ENCODE assay signal across 37 cellular contexts in the genomic region with DNA sequence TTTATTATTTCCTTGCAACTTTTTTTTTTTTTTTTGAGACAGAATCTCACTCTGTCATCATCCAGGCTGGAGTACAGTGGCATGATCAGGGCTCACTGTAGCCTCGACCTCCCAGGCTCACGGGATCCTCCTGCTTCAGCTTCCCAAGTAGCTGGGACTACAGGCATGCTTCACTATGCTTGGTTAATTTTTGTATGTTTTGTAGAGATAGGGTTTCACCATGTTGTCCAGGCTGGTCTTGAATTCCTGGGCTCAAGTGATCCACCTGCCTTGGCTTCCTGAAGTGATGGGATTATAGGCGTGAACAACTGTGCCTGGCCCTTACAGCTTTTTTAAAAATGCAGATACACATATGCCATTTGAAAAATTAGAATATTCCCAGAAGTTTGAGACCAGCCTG.
"Had no signal": no experiment of that assay in that cellular context is flagged by ENCODE, and none has a peak within 500 bp of the region (broad histone marks: within the 10 kb centered on the region; RNA-seq: fewer than 3 reads in every experiment).

No MANE protein-coding gene starts in this region.

- H3K4me1 ChIP-seq: adrenal gland, ascending aorta had no signal

- H3K36me3 ChIP-seq: adrenal gland, ascending aorta, cardiac muscle cell had no signal

- H3K36me3 Mint-ChIP-seq: activated CD4-positive, alpha-beta memory T cell treated with anti-CD3 and anti-CD28 coated beads for 36 hours; activated naive CD4-positive, alpha-beta T cell treated with anti-CD3 and anti-CD28 coated beads, Interleukin-2, amount 50 U/mL, for 72 hours; brain had no signal

- H3K4me3 ChIP-seq: adrenal gland, ascending aorta, cardiac muscle cell had no signal

- H3K4me3 Mint-ChIP-seq: activated B cell treated with CpG ODN at 0.5 μM for 24 hours; activated CD4-positive, alpha-beta memory T cell treated with anti-CD3 and anti-CD28 coated beads for 36 hours; activated CD4-positive, alpha-beta T cell treated with anti-CD3 and anti-CD28 coated beads, Interleukin-2, amount 10 ng/mL, durations not matched to agents 24 days and 14 days; activated CD8-positive, alpha-beta T cell treated with anti-CD3 and anti-CD28 coated beads for 36 hours; activated naive CD4-positive, alpha-beta T cell treated with anti-CD3 and anti-CD28 coated beads for 36 hours; activated naive CD8-positive, alpha-beta T cell treated with anti-CD3 and anti-CD28 coated beads for 36 hours; activated T-cell treated with anti-CD3 and anti-CD28 coated beads, Interleukin-2, amount 50 U/mL, for 4 hours; activated T-cell treated with anti-CD3 and anti-CD28 coated beads, Interleukin-2, amount 50 U/mL, for 72 hours; activated T-helper 1 cell treated with anti-CD3 and anti-CD28 coated beads, Interleukin-12 subunit alpha, Interleukin-12 subunit beta, Interleukin-2, Interleukin-4 antibody, amounts not matched to agents 30 ng/mL and 10 ng/mL and 1 ng/mL, durations not matched to agents 14 hours and 24 hours and 36 hours; activated T-helper 17 cell treated with anti-CD3 and anti-CD28 coated beads, Interleukin-2, amount 50 U/mL, for 72 hours; brain; central memory CD8-positive, alpha-beta T cell; T-helper 1 cell treated with Interleukin-12 subunit alpha and Interleukin-12 subunit beta and Interleukin-4 antibody, amounts not matched to agents 30 μg/mL and 1 μg/mL, for 36 hours; T-helper 2 cell treated with Interferon-gamma antibody and Interleukin-4, amounts not matched to agents 5 μg/mL and 100 μg/mL, for 36 hours had no signal

- ATAC-seq: activated CD8-positive, alpha-beta T cell treated with anti-CD3 and anti-CD28 coated beads for 36 hours; activated naive CD4-positive, alpha-beta T cell treated with anti-CD3 and anti-CD28 coated beads, Interleukin-2, amount 50 U/mL, for 72 hours; activated T-cell treated with anti-CD3 and anti-CD28 coated beads, Interleukin-2, amount 50 U/mL, for 4 hours; activated T-cell treated with anti-CD3 and anti-CD28 coated beads, Interleukin-2, amount 50 U/mL, for 72 hours; activated T-helper 17 cell treated with anti-CD3 and anti-CD28 coated beads, Interleukin-2, amount 50 U/mL, for 72 hours had no signal

- H3K27ac ChIP-seq: adrenal gland, ascending aorta, cardiac muscle cell, VCaP had no signal

- H3K4me1 Mint-ChIP-seq: activated naive CD8-positive, alpha-beta T cell treated with anti-CD3 and anti-CD28 coated beads for 36 hours; activated T-helper 17 cell treated with anti-CD3 and anti-CD28 coated beads, Interleukin-2, amount 50 U/mL, for 72 hours had no signal

- H3K9me3 Mint-ChIP-seq: activated B cell treated with CpG ODN at 0.5 μM for 24 hours; activated CD4-positive, alpha-beta memory T cell treated with anti-CD3 and anti-CD28 coated beads for 36 hours; activated CD4-positive, alpha-beta T cell treated with anti-CD3 and anti-CD28 coated beads, Interleukin-2, amount 10 ng/mL, durations not matched to agents 24 days and 14 days; activated CD8-positive, alpha-beta T cell treated with anti-CD3 and anti-CD28 coated beads for 36 hours; activated naive CD4-positive, alpha-beta T cell treated with anti-CD3 and anti-CD28 coated beads for 36 hours; activated naive CD4-positive, alpha-beta T cell treated with anti-CD3 and anti-CD28 coated beads, Interleukin-2, amount 50 U/mL, for 72 hours; activated naive CD8-positive, alpha-beta T cell treated with anti-CD3 and anti-CD28 coated beads for 36 hours; activated T-cell treated with anti-CD3 and anti-CD28 coated beads, Interleukin-2, amount 50 U/mL, for 4 hours; activated T-cell treated with anti-CD3 and anti-CD28 coated beads, Interleukin-2, amount 50 U/mL, for 72 hours; activated T-helper 1 cell treated with anti-CD3 and anti-CD28 coated beads, Interleukin-12 subunit alpha, Interleukin-12 subunit beta, Interleukin-2, Interleukin-4 antibody, amounts not matched to agents 30 ng/mL and 10 ng/mL and 1 ng/mL, durations not matched to agents 14 hours and 24 hours and 36 hours; activated T-helper 17 cell treated with anti-CD3 and anti-CD28 coated beads, Interleukin-2, amount 50 U/mL, for 72 hours; central memory CD8-positive, alpha-beta T cell; T-helper 1 cell treated with Interleukin-12 subunit alpha and Interleukin-12 subunit beta and Interleukin-4 antibody, amounts not matched to agents 30 μg/mL and 1 μg/mL, for 36 hours; T-helper 2 cell treated with Interferon-gamma antibody and Interleukin-4, amounts not matched to agents 5 μg/mL and 100 μg/mL, for 36 hours had no signal

- H3K27ac Mint-ChIP-seq: activated B cell treated with CpG ODN at 0.5 μM for 24 hours; activated CD4-positive, alpha-beta memory T cell treated with anti-CD3 and anti-CD28 coated beads for 36 hours; activated CD4-positive, alpha-beta T cell treated with anti-CD3 and anti-CD28 coated beads, Interleukin-2, amount 10 ng/mL, durations not matched to agents 24 days and 14 days; activated CD8-positive, alpha-beta T cell treated with anti-CD3 and anti-CD28 coated beads for 36 hours; activated naive CD4-positive, alpha-beta T cell treated with anti-CD3 and anti-CD28 coated beads for 36 hours; activated naive CD4-positive, alpha-beta T cell treated with anti-CD3 and anti-CD28 coated beads, Interleukin-2, amount 50 U/mL, for 72 hours; activated naive CD8-positive, alpha-beta T cell treated with anti-CD3 and anti-CD28 coated beads for 36 hours; activated T-cell treated with anti-CD3 and anti-CD28 coated beads, Interleukin-2, amount 50 U/mL, for 72 hours; activated T-helper 1 cell treated with anti-CD3 and anti-CD28 coated beads, Interleukin-12 subunit alpha, Interleukin-12 subunit beta, Interleukin-2, Interleukin-4 antibody, amounts not matched to agents 30 ng/mL and 10 ng/mL and 1 ng/mL, durations not matched to agents 14 hours and 24 hours and 36 hours; activated T-helper 17 cell treated with anti-CD3 and anti-CD28 coated beads, Interleukin-2, amount 50 U/mL, for 72 hours; brain; T-helper 1 cell treated with Interleukin-12 subunit alpha and Interleukin-12 subunit beta and Interleukin-4 antibody, amounts not matched to agents 30 μg/mL and 1 μg/mL, for 36 hours; T-helper 2 cell treated with Interferon-gamma antibody and Interleukin-4, amounts not matched to agents 5 μg/mL and 100 μg/mL, for 36 hours had no signal

- H3K27me3 Mint-ChIP-seq: activated B cell treated with CpG ODN at 0.5 μM for 24 hours; activated CD4-positive, alpha-beta memory T cell treated with anti-CD3 and anti-CD28 coated beads for 36 hours; activated CD4-positive, alpha-beta T cell treated with anti-CD3 and anti-CD28 coated beads, Interleukin-2, amount 10 ng/mL, durations not matched to agents 24 days and 14 days; activated CD8-positive, alpha-beta T cell treated with anti-CD3 and anti-CD28 coated beads for 36 hours; activated naive CD8-positive, alpha-beta T cell treated with anti-CD3 and anti-CD28 coated beads for 36 hours; activated T-helper 17 cell treated with anti-CD3 and anti-CD28 coated beads, Interleukin-2, amount 50 U/mL, for 72 hours; brain; central memory CD8-positive, alpha-beta T cell had no signal

- H3K9me3 ChIP-seq: ascending aorta had no signal

- DNase-seq: activated B cell treated with CpG ODN at 0.5 μM for 24 hours; activated CD4-positive, alpha-beta memory T cell treated with anti-CD3 and anti-CD28 coated beads for 36 hours; activated CD4-positive, alpha-beta T cell treated with anti-CD3 and anti-CD28 coated beads for 4 hours; activated CD4-positive, alpha-beta T cell treated with anti-CD3 and anti-CD28 coated beads, Interleukin-2, amount 10 ng/mL, durations not matched to agents 24 days and 14 days; activated CD4-positive, alpha-beta T cell treated with anti-CD3 and anti-CD28 coated beads, Interleukin-2, amount 50 U/mL, for 1 hour; activated CD4-positive, alpha-beta T cell treated with anti-CD3 and anti-CD28 coated beads, Interleukin-2, amount 50 U/mL, for 4 hours; activated CD4-positive, CD25-positive, alpha-beta regulatory T cell treated with anti-CD3 and anti-CD28 coated beads, Interleukin-2, amount 50 U/mL, for 72 hours; activated CD8-positive, alpha-beta memory T cell treated with anti-CD3 and anti-CD28 coated beads, Interleukin-2, amount 50 U/mL, for 4 hours; activated CD8-positive, alpha-beta T cell treated with anti-CD3 and anti-CD28 coated beads for 36 hours; activated effector memory CD4-positive, alpha-beta T cell treated with anti-CD3 and anti-CD28 coated beads, Interleukin-2, amount 50 U/mL, for 16 hours; activated gamma-delta T cell treated with Interleukin-2 at 50 U/mL for 16 hours; activated naive CD4-positive, alpha-beta T cell; activated naive CD4-positive, alpha-beta T cell treated with anti-CD3 and anti-CD28 coated beads for 36 hours; activated naive CD4-positive, alpha-beta T cell treated with anti-CD3 and anti-CD28 coated beads, Interleukin-2, amount 50 U/mL, for 16 hours; activated naive CD8-positive, alpha-beta T cell treated with anti-CD3 and anti-CD28 coated beads for 36 hours; activated T-cell treated with anti-CD3 and anti-CD28 coated beads for 4 hours; activated T-cell treated with anti-CD3 and anti-CD28 coated beads, Interleukin-2, amount 50 U/mL, for 1 hour; activated T-cell treated with anti-CD3 and anti-CD28 coated beads, Interleukin-2, amount 50 U/mL, for 4 hours; activated T-cell treated with anti-CD3 and anti-CD28 coated beads, Interleukin-2, amount 50 U/mL, for 72 hours; adrenal gland; amniotic stem cell; anterior cingulate cortex; caudate nucleus; cerebellar nuclear complex; T-helper 1 cell; T-helper 2 cell; T-helper 9 cell had no signal

- H3K27me3 ChIP-seq: adrenal gland, ascending aorta, cardiac muscle cell had no signal
